11 cellular contexts compared by ENCODE assay signal in the genomic region with DNA sequence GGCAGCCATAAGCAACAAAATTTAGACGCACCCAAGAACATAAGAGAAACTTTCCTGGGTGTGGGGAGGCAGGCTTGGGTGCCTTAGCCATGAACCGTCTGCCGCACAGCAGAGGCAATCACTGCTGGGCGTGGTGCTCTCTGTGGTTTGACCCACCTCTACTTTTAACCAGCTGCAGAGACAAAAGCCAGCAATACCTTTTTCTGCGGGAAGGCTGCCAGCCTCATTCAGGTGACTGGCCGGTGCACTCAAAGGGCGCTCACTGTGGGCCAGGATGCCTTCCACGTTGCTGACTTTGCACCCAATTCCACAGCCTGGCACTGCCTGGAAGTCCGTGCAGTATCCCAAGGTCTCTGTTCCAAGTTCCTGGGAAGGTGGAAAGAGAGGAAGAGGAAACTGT.
A peak's percentile ranks its signal among the peaks of the same experiment; 100 is the strongest.
DNase-seq lines count a peak whose midpoint lies in the region; ATAC-seq and TF ChIP-seq lines count a peak whose summit lies in the region.
"Had no signal": no experiment of that assay in that cellular context is flagged by ENCODE, and none has a peak within 500 bp of the region (broad histone marks: within the 10 kb centered on the region; RNA-seq: fewer than 3 reads in every experiment).

No MANE protein-coding gene starts in this region.

- peaks cover 0 to 23% of the 10 kb centered on the region in 2 donors for H3K4me1 Mint-ChIP-seq in effector memory CD8-positive, alpha-beta T cell (ENCODE audit: low read depth in 2 of 2)
- H3K4me1 Mint-ChIP-seq: WTC11 had no signal

- DNase-seq in NCI-H1105 treated with DMSO at 0.1 percent for 48 hours (lab: John Stamatoyannopoulos, UW) (peak; percentile 48), NCI-H1105 (lab: John Stamatoyannopoulos, UW) (no peak), DMS79 treated with DMSO at 0.1 percent for 48 hours (lab: John Stamatoyannopoulos, UW) (peak; percentile 48), T follicular helper cell (ENCODE audit: low read depth) (peak; percentile 4), GM13976 (ENCODE audit: low spot score) (no peak), NCI-H1694 (lab: John Stamatoyannopoulos, UW) (no peak)
- no peak for DNase-seq in effector memory CD8-positive, alpha-beta T cell
- DNase-seq: 8988T, NCI-H1930 had no signal

- no peaks in the 10 kb centered on the region for H3K36me3 Mint-ChIP-seq in effector memory CD8-positive, alpha-beta T cell (ENCODE audit: insufficient read depth)
- H3K36me3 Mint-ChIP-seq: WTC11 had no signal

- peak overlapping the region in 1 of 2 donors; percentile 19 for H3K27ac Mint-ChIP-seq in effector memory CD8-positive, alpha-beta T cell
- H3K27ac Mint-ChIP-seq: WTC11 had no signal

- in situ Hi-C loops in GM13976 (cut with MboI; ENCODE audit: low sequenced_read_pairs, unreplicated experiment): no loop called here

- peak overlapping the region in 1 of 2 donors; percentile 62 for H3K4me3 Mint-ChIP-seq in effector memory CD8-positive, alpha-beta T cell
- H3K4me3 Mint-ChIP-seq: WTC11 had no signal

- ATAC-seq in effector memory CD8-positive, alpha-beta T cell (replicated peaks): peak; percentile 80
- no peak for ATAC-seq in GM18511 (IDR thresholded peaks at IDR 0.05; ENCODE audit: unreplicated experiment)
- ATAC-seq: WTC11 had no signal

- TF ChIP-seq CTCF in GM13976 (IDR thresholded peaks at IDR 0.05; ENCODE audit: borderline replicate concordance, control extremely low read depth, extremely low read depth, insufficient read depth, missing control alignments): no peak

- no peaks in the 10 kb centered on the region for H3K9me3 Mint-ChIP-seq in effector memory CD8-positive, alpha-beta T cell
- H3K9me3 Mint-ChIP-seq: WTC11 had no signal

- H3K27me3 Mint-ChIP-seq in effector memory CD8-positive, alpha-beta T cell: peaks cover 29 to 58% of the 10 kb centered on the region in 2 donors

Comparison
In these comparisons a context has a peak if more than half of its experiments do, and no peak if none do; other contexts are left out.
1. DNase-seq: peak in NCI-H1105 treated with DMSO at 0.1 percent for 48 hours (single experiment), DMS79 treated with DMSO at 0.1 percent for 48 hours (single experiment) and T follicular helper cell (single experiment); none in NCI-H1105 (single experiment), effector memory CD8-positive, alpha-beta T cell (0 of 3), GM13976 (single experiment) and NCI-H1694 (single experiment).